18 cellular contexts compared by ENCODE assay signal in genomic region chr14:22478247-22478646, GRCh38.
"Had no signal": no experiment of that assay in that cellular context is flagged by ENCODE, and none has a peak within 500 bp of the region (broad histone marks: within the 10 kb centered on the region; RNA-seq: fewer than 3 reads in every experiment).

No MANE protein-coding gene starts in this region.

- H3K4me3 Mint-ChIP-seq: dendritic cell treated with granulocyte-macrophage colony-stimulating factor and Interleukin-4, amounts not matched to agents 40 ng/mL and 50 ng/mL, for 4 days; type B pancreatic cell had no signal

- ATAC-seq: activated T-helper 17 cell treated with anti-CD3 and anti-CD28 coated beads, Interleukin-2, amount 50 U/mL, for 72 hours; T-helper 17 cell had no signal

- H3K27ac ChIP-seq: epithelial cell of prostate had no signal

- DNase-seq: activated CD4-positive, alpha-beta T cell treated with anti-CD3 and anti-CD28 coated beads, Interleukin-2, amount 50 U/mL, for 1 hour; activated CD4-positive, CD25-positive, alpha-beta regulatory T cell; activated naive CD4-positive, alpha-beta T cell treated with Interleukin-2 at 50 U/mL for 16 hours; activated T-cell treated with anti-CD3 and anti-CD28 coated beads for 4 hours; aorta; effector memory CD4-positive, alpha-beta T cell; foreskin melanocyte; head of caudate nucleus; mesendoderm; occipital lobe; stimulated activated CD4-positive, alpha-beta T cell treated with anti-CD3 and anti-CD28 coated beads, Interleukin-2, amount 100 ng/mL, for 48 hours; stimulated activated naive B cell treated with anti-CD40 and anti-IgM and Interleukin-4, amounts not matched to agents 10 μg/mL and 1 μg/mL and 100 μg/mL, for 72 hours; T-helper 17 cell had no signal

- H3K27ac Mint-ChIP-seq: activated T-helper 17 cell treated with anti-CD3 and anti-CD28 coated beads, Interleukin-2, amount 50 U/mL, for 72 hours; dendritic cell treated with granulocyte-macrophage colony-stimulating factor and Interleukin-4, amounts not matched to agents 40 ng/mL and 50 ng/mL, for 4 days; T-helper 17 cell; type B pancreatic cell had no signal

- H3K27me3 Mint-ChIP-seq: activated T-helper 17 cell treated with anti-CD3 and anti-CD28 coated beads, Interleukin-2, amount 50 U/mL, for 72 hours; stimulated activated naive B cell treated with anti-CD40 and anti-IgM and Interleukin-4, amounts not matched to agents 10 μg/mL and 1 μg/mL and 100 μg/mL, for 72 hours; T-helper 17 cell had no signal

- H3K36me3 Mint-ChIP-seq: type B pancreatic cell had no signal

- H3K4me1 Mint-ChIP-seq: activated T-helper 17 cell treated with anti-CD3 and anti-CD28 coated beads, Interleukin-2, amount 50 U/mL, for 72 hours; T-helper 17 cell had no signal

- H3K9me3 Mint-ChIP-seq: activated T-helper 17 cell treated with anti-CD3 and anti-CD28 coated beads, Interleukin-2, amount 50 U/mL, for 72 hours; dendritic cell treated with granulocyte-macrophage colony-stimulating factor and Interleukin-4, amounts not matched to agents 40 ng/mL and 50 ng/mL, for 4 days; nephron; stimulated activated naive B cell treated with anti-CD40 and anti-IgM and Interleukin-4, amounts not matched to agents 10 μg/mL and 1 μg/mL and 100 μg/mL, for 72 hours; type B pancreatic cell had no signal
